9 cellular contexts compared by ENCODE assay signal in genomic region chr3:30894521-30895289, GRCh38. TPM values are rescaled to one million over a fixed set of nuclear protein-coding genes. Genes with fewer than 3 reads are reported as not detected.
DNase-seq lines count a peak whose midpoint lies in the region; ATAC-seq and TF ChIP-seq lines count a peak whose summit lies in the region.
"Had no signal": no experiment of that assay in that cellular context is flagged by ENCODE, and none has a peak within 500 bp of the region (broad histone marks: within the 10 kb centered on the region; RNA-seq: fewer than 3 reads in every experiment).

A gene with protein sequence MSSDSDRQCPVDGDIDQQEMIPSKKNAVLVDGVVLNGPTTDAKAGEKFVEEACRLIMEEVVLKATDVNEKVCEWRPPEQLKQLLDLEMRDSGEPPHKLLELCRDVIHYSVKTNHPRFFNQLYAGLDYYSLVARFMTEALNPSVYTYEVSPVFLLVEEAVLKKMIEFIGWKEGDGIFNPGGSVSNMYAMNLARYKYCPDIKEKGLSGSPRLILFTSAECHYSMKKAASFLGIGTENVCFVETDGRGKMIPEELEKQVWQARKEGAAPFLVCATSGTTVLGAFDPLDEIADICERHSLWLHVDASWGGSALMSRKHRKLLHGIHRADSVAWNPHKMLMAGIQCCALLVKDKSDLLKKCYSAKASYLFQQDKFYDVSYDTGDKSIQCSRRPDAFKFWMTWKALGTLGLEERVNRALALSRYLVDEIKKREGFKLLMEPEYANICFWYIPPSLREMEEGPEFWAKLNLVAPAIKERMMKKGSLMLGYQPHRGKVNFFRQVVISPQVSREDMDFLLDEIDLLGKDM (minus strand): TSS chr3:30894661. CDS start chr3:30894614, 47 bp downstream.

- H3K4me3 ChIP-seq in RWPE2 (ENCODE audit: severe bottlenecking) (peak within 1 kb of the TSS; percentile 35), lung (peak within 1 kb of the TSS; percentile 36), suprapubic skin (peak within 1 kb of the TSS; percentile 53)

- H3K27me3 Mint-ChIP-seq in dendritic cell treated with granulocyte-macrophage colony-stimulating factor and Interleukin-4, amounts not matched to agents 40 ng/mL and 50 ng/mL, for 4 days, result peaks cover 34% of the 10 kb centered on the region

- H3K27me3 ChIP-seq in RWPE2 (ENCODE audit: insufficient read depth, poor library complexity, severe bottlenecking) (peaks cover 53% of the 10 kb centered on the region), lung (ENCODE audit: control insufficient read depth, insufficient read depth) (no peaks in the 10 kb centered on the region), suprapubic skin (peaks cover 26% of the 10 kb centered on the region)

- H3K4me3 Mint-ChIP-seq in dendritic cell treated with granulocyte-macrophage colony-stimulating factor and Interleukin-4, amounts not matched to agents 40 ng/mL and 50 ng/mL, for 4 days, result peak within 1 kb of the TSS; percentile 55

- no peak for TF ChIP-seq EP300 in suprapubic skin (IDR thresholded peaks at IDR 0.05)

- no peak within 1 kb of the TSS for H3K27ac ChIP-seq in RWPE2 (ENCODE audit: poor library complexity, severe bottlenecking)
- no peak within 1 kb of the TSS for H3K27ac ChIP-seq in lung (ENCODE audit: low read depth in 1 of 2, low read length in 1 of 2)
- H3K27ac ChIP-seq in suprapubic skin, result no peak within 1 kb of the TSS

- H3K4me1 ChIP-seq in RWPE2 (ENCODE audit: insufficient read depth, poor library complexity, severe bottlenecking) (no peaks in the 10 kb centered on the region), lung (ENCODE audit: control insufficient read depth in 2 of 2, insufficient read depth in 2 of 2, low read length in 2 of 2) (peaks cover 0 to 1% of the 10 kb centered on the region in 2 donors), suprapubic skin (no peaks in the 10 kb centered on the region)

- no peaks in the 10 kb centered on the region for H3K9me3 Mint-ChIP-seq in dendritic cell treated with granulocyte-macrophage colony-stimulating factor and Interleukin-4, amounts not matched to agents 40 ng/mL and 50 ng/mL, for 4 days

- 2 to 3% methylated on average over 38 of the region's 38 CpGs for WGBS in lung, 2 donors
- 15% methylated on average over 31 of the region's 38 CpGs for WGBS in suprapubic skin

- H3K9me3 ChIP-seq in RWPE2 (ENCODE audit: severe bottlenecking) (no peaks in the 10 kb centered on the region), lung (ENCODE audit: control insufficient read depth in 2 of 2, insufficient read depth in 1 of 2, low read length in 1 of 2) (no peaks in the 10 kb centered on the region), suprapubic skin (no peaks in the 10 kb centered on the region)

- H3K36me3 ChIP-seq in RWPE2 (ENCODE audit: low read depth) (no peaks in the 10 kb centered on the region), lung (ENCODE audit: control insufficient read depth in 2 of 2, insufficient read depth in 2 of 2, low read length in 2 of 2) (no peaks in the 10 kb centered on the region), suprapubic skin (no peaks in the 10 kb centered on the region)

- ATAC-seq in RWPE2 (ENCODE audit: low read depth) (peak; percentile 76), lung (ENCODE audit: insufficient read depth, low FRiP score) (peak; percentile 41), GM19397 (IDR thresholded peaks at IDR 0.05; ENCODE audit: unreplicated experiment) (no peak)

- TF ChIP-seq CTCF in RWPE2 (IDR thresholded peaks at IDR 0.05; ENCODE audit: poor library complexity, severe bottlenecking) (no peak), lung (IDR thresholded peaks at IDR 0.05; ENCODE audit: control extremely low read depth, extremely low read depth) (no peak), suprapubic skin (IDR thresholded peaks at IDR 0.05) (no peak)

- intact Hi-C loops in dendritic cell treated with granulocyte-macrophage colony-stimulating factor and Interleukin-4, amounts not matched to agents 40 ng/mL and 50 ng/mL, for 4 days (cut with micrococcal nuclease), result no loop called here

- DNase-seq in DMS 273 (lab: John Stamatoyannopoulos, UW; ENCODE audit: unreplicated experiment), result peak; percentile 52
- no peak for DNase-seq in DMS 273 treated with DMSO at 0.1 percent for 48 hours (lab: John Stamatoyannopoulos, UW)
- no peak for DNase-seq in RWPE2 (ENCODE audit: low spot score)
- peak; percentile 32 for DNase-seq in lung (ENCODE audit: low spot score)
- DNase-seq in suprapubic skin (ENCODE audit: low spot score in 2 of 2), result peak in 1 of 2 donors; percentile 60
- no peak for DNase-seq in T1000 (lab: John Stamatoyannopoulos, UW)

- TF ChIP-seq POLR2A in suprapubic skin (IDR thresholded peaks at IDR 0.05), result no peak

- H3K27ac Mint-ChIP-seq in dendritic cell treated with granulocyte-macrophage colony-stimulating factor and Interleukin-4, amounts not matched to agents 40 ng/mL and 50 ng/mL, for 4 days, result no peak within 1 kb of the TSS

- no peaks in the 10 kb centered on the region for H3K36me3 Mint-ChIP-seq in dendritic cell treated with granulocyte-macrophage colony-stimulating factor and Interleukin-4, amounts not matched to agents 40 ng/mL and 50 ng/mL, for 4 days (ENCODE audit: low read depth)

- H3K4me1 Mint-ChIP-seq in dendritic cell treated with granulocyte-macrophage colony-stimulating factor and Interleukin-4, amounts not matched to agents 40 ng/mL and 50 ng/mL, for 4 days (ENCODE audit: low read depth), result no peaks in the 10 kb centered on the region

RNA-seq across cellular contexts. Expression of the gene that starts here (rescaled TPM):
- total RNA-seq in lung, result 1 to 10 TPM in 1 of 2 donors, under 1 TPM in 1; 0.06 to 2.4 TPM
- polyA plus RNA-seq in lung, result under 1 TPM; 0.01 to 0.04 TPM
- not detected for total RNA-seq in suprapubic skin
- total RNA-seq: activated CD8-positive, alpha-beta memory T cell treated with anti-CD3 and anti-CD28 coated beads for 36 hours had no signal

Comparison
In these comparisons a context has a peak if more than half of its experiments do, and no peak if none do; other contexts are left out.
1. DNase-seq: peak in DMS 273 (single experiment) and lung (single experiment); none in DMS 273 treated with DMSO at 0.1 percent for 48 hours (single experiment), RWPE2 (single experiment) and T1000 (single experiment).
2. Peak in every context shown above with its lines, with median percentiles within 50 percentile points of each other: H3K4me3 ChIP-seq.